9 cellular contexts compared by ENCODE assay signal in genomic region chr10:25017661-25018060, GRCh38. TPM values are rescaled to one million over a fixed set of nuclear protein-coding genes. Genes with fewer than 3 reads are reported as not detected.
A peak's percentile ranks its signal among the peaks of the same experiment; 100 is the strongest.
DNase-seq lines count a peak whose midpoint lies in the region; ATAC-seq and TF ChIP-seq lines count a peak whose summit lies in the region.
"Had no signal": no experiment of that assay in that cellular context is flagged by ENCODE, and none has a peak within 500 bp of the region (broad histone marks: within the 10 kb centered on the region; RNA-seq: fewer than 3 reads in every experiment).

No MANE protein-coding gene starts in this region.

- H3K27me3 ChIP-seq in DOHH2 (ENCODE audit: control insufficient read depth, low read length) = no peaks in the 10 kb centered on the region

- H3K27ac Mint-ChIP-seq in effector memory CD8-positive, alpha-beta T cell = peak overlapping the region; percentile 97 to 98
- peak overlapping the region; percentile 97 for H3K27ac Mint-ChIP-seq in osteocyte (ENCODE audit: unreplicated experiment)

- TF ChIP-seq CTCF in DOHH2 (IDR thresholded peaks at IDR 0.05; ENCODE audit: low read depth, low read length, poor library complexity, severe bottlenecking) (no peak), osteocyte (IDR thresholded peaks at IDR 0.05) (no peak)

- no peaks in the 10 kb centered on the region for H3K9me3 Mint-ChIP-seq in effector memory CD8-positive, alpha-beta T cell
- H3K9me3 Mint-ChIP-seq in osteocyte (ENCODE audit: unreplicated experiment) = no peaks in the 10 kb centered on the region

- H3K4me3 ChIP-seq in DOHH2 (ENCODE audit: low read length) = peak overlapping the region; percentile 80

- H3K9me2 ChIP-seq in DOHH2 (replicated peaks; ENCODE audit: control insufficient read depth, low read length) = no peaks in the 10 kb centered on the region

- no peaks in the 10 kb centered on the region for H3F3A ChIP-seq in DOHH2 (ENCODE audit: control insufficient read depth, insufficient read depth)

- peak overlapping the region; percentile 79 to 83 for H3K4me3 Mint-ChIP-seq in effector memory CD8-positive, alpha-beta T cell
- H3K4me3 Mint-ChIP-seq in osteocyte (ENCODE audit: unreplicated experiment) = peak overlapping the region; percentile 89

- peaks cover 11 to 15% of the 10 kb centered on the region in 2 donors for H3K4me1 Mint-ChIP-seq in effector memory CD8-positive, alpha-beta T cell (ENCODE audit: low read depth in 2 of 2)
- peaks cover 34% of the 10 kb centered on the region for H3K4me1 Mint-ChIP-seq in osteocyte (ENCODE audit: unreplicated experiment)

- peaks cover 19% of the 10 kb centered on the region for H3K4me1 ChIP-seq in DOHH2 (ENCODE audit: control insufficient read depth, low read length)

- H3K36me3 Mint-ChIP-seq in effector memory CD8-positive, alpha-beta T cell (ENCODE audit: insufficient read depth) = peaks cover 21% of the 10 kb centered on the region
- H3K36me3 Mint-ChIP-seq in osteocyte (ENCODE audit: unreplicated experiment) = no peaks in the 10 kb centered on the region

- DNase-seq in NCI-H69 (lab: John Stamatoyannopoulos, UW) (peak; percentile 22), osteocyte (ENCODE audit: extremely low spot score, unreplicated experiment) (no peak), NCI-H526 treated with DMSO at 0.1 percent for 48 hours (lab: John Stamatoyannopoulos, UW) (no peak)
- no peak for DNase-seq in effector memory CD8-positive, alpha-beta T cell

- no peaks in the 10 kb centered on the region; the same call in none of the 2 replicates for H3K36me3 ChIP-seq in DOHH2 (ENCODE audit: control insufficient read depth, low read length)

- H3K27ac ChIP-seq in DOHH2 (ENCODE audit: low read depth, low read length) = no peak overlapping the region

- H3K4me2 ChIP-seq in DOHH2 (ENCODE audit: low read length) = peak overlapping the region; percentile 95

- 0 out of 2 replicates have a peak, but pooled peaks cover 3% of the 10 kb centered on the region for H3K9me3 ChIP-seq in DOHH2 (ENCODE audit: control insufficient read depth, insufficient read depth, low read length)

- H4K20me1 ChIP-seq in DOHH2 (ENCODE audit: control insufficient read depth, insufficient read depth, low read depth, low read length) = no peaks in the 10 kb centered on the region

- no peaks in the 10 kb centered on the region for H3K27me3 Mint-ChIP-seq in effector memory CD8-positive, alpha-beta T cell
- no peaks in the 10 kb centered on the region for H3K27me3 Mint-ChIP-seq in osteocyte (ENCODE audit: unreplicated experiment)

- H3K79me2 ChIP-seq in DOHH2 (ENCODE audit: control insufficient read depth, low read length) = peaks cover 18% of the 10 kb centered on the region

- ATAC-seq in effector memory CD8-positive, alpha-beta T cell (replicated peaks) = no peak
- ATAC-seq in HG03025 (IDR thresholded peaks at IDR 0.05; ENCODE audit: low FRiP score, unreplicated experiment) (no peak), HG03460 (IDR thresholded peaks at IDR 0.05; ENCODE audit: unreplicated experiment) (no peak)
- no peak for ATAC-seq in activated CD4-positive, CD25-positive, alpha-beta regulatory T cell treated with anti-CD3 and anti-CD28 coated beads, Interleukin-2, amount 50 U/mL, for 24 hours

RNA-seq across cellular contexts. Expression of gene THNSL1, which starts 1.2 kb away (rescaled TPM):
- total RNA-seq in osteocyte = 4.4 and 5.0 TPM in 2 replicates

RNA-seq across cellular contexts. Expression of gene ENKUR, which starts 1.7 kb away (rescaled TPM):
- total RNA-seq in osteocyte = 0.62 and 1.6 TPM in 2 replicates
- total RNA-seq: posterior vena cava had no signal
